ENCODE assay signal across 8 cellular contexts in the genomic region with DNA sequence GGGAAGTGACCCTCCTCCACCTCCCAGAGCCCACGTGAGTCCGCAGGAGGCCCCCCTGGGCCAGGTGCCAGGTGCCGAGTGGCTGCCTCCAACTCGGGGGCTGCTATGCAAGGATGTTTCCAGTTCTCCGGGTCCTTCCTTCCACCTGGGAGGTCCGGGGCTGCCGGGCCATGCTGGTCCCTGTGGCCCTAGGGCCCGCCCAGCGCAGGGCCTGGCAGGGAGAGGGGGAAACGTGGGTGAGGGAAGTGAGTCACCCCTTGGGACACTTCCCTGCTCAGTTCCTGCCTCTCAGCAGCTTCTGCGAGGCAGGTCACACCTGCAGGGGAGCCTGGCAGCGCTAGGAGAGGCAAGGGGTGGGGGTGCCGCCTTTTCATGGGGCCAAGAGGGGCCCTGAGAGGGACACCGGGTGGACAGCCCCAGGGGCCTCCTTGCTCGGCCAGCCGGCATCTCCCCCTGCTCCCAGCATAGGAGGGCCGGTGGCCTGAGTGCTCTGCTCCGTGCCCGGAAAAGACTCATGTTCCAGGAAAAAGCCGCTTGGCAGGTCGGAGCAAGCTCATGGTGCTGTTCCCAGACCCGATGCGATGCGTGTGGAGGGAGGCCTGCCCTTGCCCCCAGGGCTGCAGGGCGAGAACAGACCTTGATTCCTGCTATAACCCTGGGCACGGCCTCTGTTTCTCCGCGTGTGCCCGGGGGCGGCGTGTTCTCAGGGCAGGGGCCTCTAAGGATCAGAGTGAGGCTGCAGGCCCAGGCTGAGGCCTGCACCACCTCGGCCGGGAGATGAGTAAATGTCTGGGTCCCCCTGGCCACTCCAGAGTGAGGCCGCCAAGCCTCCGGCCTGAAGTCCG. TPM values are rescaled to one million over a fixed set of nuclear protein-coding genes. Genes with fewer than 3 reads are reported as not detected.
A peak's percentile ranks its signal among the peaks of the same experiment; 100 is the strongest.
DNase-seq lines count a peak whose midpoint lies in the region; ATAC-seq and TF ChIP-seq lines count a peak whose summit lies in the region.

No MANE protein-coding gene starts in this region.

- peak overlapping the region; percentile 49; the same call in 1 of the 2 replicates for H3K9ac ChIP-seq in OCI-LY3 (ENCODE audit: low read length)

- H4K20me1 ChIP-seq in OCI-LY3 (ENCODE audit: insufficient read depth, low read length) = no peaks in the 10 kb centered on the region

- H3K4me3 ChIP-seq in OCI-LY3 (ENCODE audit: low read length) (peak overlapping the region; percentile 62), epithelial cell of esophagus (ENCODE audit: low read length) (peak overlapping the region; percentile 8)

- no peaks in the 10 kb centered on the region for H3K79me2 ChIP-seq in OCI-LY3 (ENCODE audit: low read length)

- no peaks in the 10 kb centered on the region for H3K9me3 ChIP-seq in OCI-LY3 (ENCODE audit: insufficient read depth, low read length)

- H3K9me3 Mint-ChIP-seq in nephron = peaks cover 6% of the 10 kb centered on the region

- H3K4me3 Mint-ChIP-seq in nephron = no peak overlapping the region

- no peaks in the 10 kb centered on the region for H3K36me3 ChIP-seq in OCI-LY3 (replicated peaks; ENCODE audit: low read depth, low read length)

- no peak overlapping the region for H3K27ac ChIP-seq in OCI-LY3 (ENCODE audit: low read length)

- peak overlapping the region; percentile 82 for H3K4me2 ChIP-seq in OCI-LY3 (ENCODE audit: low read length)

- peak overlapping the region; percentile 80; the same call in 1 of the 2 replicates for H2AFZ ChIP-seq in OCI-LY3 (ENCODE audit: low read depth, low read length)

- H3K4me1 ChIP-seq in OCI-LY3 (ENCODE audit: low read length) = peaks cover 38% of the 10 kb centered on the region

- DNase-seq in GM03348 (ENCODE audit: low spot score) (peak; percentile 86), epithelial cell of esophagus (ENCODE audit: low read depth) (peak; percentile 93), NCI-H2227 treated with DMSO at 0.1 percent for 48 hours (lab: John Stamatoyannopoulos, UW) (no peak), mesenteric fat pad (ENCODE audit: low spot score) (no peak)

- peak overlapping the region; percentile 49 to 54 (median 49) for H3K27ac Mint-ChIP-seq in nephron

- H3K4me1 Mint-ChIP-seq in nephron = peaks cover 30% of the 10 kb centered on the region

- H3K27me3 ChIP-seq in OCI-LY3 (ENCODE audit: low read depth, low read length) = no peaks in the 10 kb centered on the region

- H3K36me3 Mint-ChIP-seq in nephron (ENCODE audit: low read depth) = no peaks in the 10 kb centered on the region

- ATAC-seq in HG03135 (IDR thresholded peaks at IDR 0.05; ENCODE audit: unreplicated experiment) = no peak
- no peak for ATAC-seq in GM18870 (IDR thresholded peaks at IDR 0.05; ENCODE audit: unreplicated experiment)

- H3K27me3 Mint-ChIP-seq in nephron (ENCODE audit: low read depth) = peaks cover 3% of the 10 kb centered on the region

- no peak for TF ChIP-seq CTCF in OCI-LY3 (IDR thresholded peaks at IDR 0.05; ENCODE audit: low read depth, low read length)
- TF ChIP-seq CTCF in epithelial cell of esophagus (IDR thresholded peaks at IDR 0.05; ENCODE audit: insufficient read depth, low read depth, low read length, missing control alignments) = no peak
- no peak for TF ChIP-seq CTCF in nephron (IDR thresholded peaks at IDR 0.05; ENCODE audit: unreplicated experiment in 3 of 3)

RNA-seq across cellular contexts. Expression of a gene that starts 30.3 kb away (rescaled TPM):
- not detected for total RNA-seq in mesenteric fat pad

Comparison
In these comparisons a context has a peak if more than half of its experiments do, and no peak if none do; other contexts are left out.
1. DNase-seq: peak in GM03348 (single experiment) and epithelial cell of esophagus (single experiment); none in NCI-H2227 treated with DMSO at 0.1 percent for 48 hours (single experiment) and mesenteric fat pad (single experiment).